1 cellular context compared by ENCODE assay signal in the genomic region with DNA sequence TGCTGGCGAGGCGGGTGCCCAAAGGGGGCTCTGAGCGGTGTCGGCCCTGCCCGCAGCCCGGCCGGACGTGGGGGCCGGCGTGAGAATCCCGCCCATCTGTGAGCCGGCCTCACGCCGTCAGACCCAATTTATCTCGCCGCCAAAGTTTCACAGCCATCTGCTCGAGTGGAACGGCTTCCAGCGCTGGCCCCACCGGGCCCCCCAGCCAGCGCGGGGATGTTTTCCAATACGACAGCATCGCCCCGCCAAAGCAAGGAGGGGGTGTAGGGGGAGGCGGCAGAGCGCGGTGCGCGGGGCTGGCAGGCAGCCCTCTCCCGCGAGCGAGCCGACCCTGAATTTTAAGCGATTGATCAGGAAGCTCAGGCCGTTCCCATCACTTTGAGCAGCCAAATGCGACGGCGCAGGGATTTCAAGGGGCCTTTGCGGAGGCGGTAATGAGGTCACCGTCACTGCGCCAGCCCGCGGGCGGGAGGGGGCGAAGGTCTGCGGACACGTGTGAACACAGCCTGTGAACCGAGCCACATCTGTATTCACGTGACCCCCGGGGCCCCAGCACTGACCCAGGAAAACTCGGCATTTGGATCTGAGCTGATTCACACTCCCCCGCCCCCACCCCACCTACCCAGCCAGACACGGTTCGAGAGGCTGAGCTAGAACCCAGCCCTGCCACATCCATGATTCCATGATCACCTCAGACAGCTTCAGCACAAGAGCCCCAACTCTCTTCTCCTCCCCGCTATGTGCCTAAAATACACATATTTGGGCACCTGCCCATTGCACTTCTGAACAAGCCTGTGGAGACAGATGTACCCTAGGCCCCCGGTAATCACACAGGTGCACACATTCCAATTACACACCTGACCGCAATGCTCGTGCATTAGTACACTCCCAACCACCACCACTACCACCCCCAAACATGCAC.
TF ChIP-seq lines count a peak whose summit lies in the region.

No MANE protein-coding gene starts in this region.

TF ChIP-seq in HepG2, 621 proteins besides CTCF, POLR2A, EP300 and RAD21 (continued from another document and continues in another):
- TF ChIP-seq, protein P1, sequence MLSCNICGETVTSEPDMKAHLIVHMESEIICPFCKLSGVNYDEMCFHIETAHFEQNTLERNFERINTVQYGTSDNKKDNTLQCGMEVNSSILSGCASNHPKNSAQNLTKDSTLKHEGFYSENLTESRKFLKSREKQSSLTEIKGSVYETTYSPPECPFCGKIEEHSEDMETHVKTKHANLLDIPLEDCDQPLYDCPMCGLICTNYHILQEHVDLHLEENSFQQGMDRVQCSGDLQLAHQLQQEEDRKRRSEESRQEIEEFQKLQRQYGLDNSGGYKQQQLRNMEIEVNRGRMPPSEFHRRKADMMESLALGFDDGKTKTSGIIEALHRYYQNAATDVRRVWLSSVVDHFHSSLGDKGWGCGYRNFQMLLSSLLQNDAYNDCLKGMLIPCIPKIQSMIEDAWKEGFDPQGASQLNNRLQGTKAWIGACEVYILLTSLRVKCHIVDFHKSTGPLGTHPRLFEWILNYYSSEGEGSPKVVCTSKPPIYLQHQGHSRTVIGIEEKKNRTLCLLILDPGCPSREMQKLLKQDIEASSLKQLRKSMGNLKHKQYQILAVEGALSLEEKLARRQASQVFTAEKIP (CRISPR knock-in tag; IDR thresholded peaks at IDR 0.05; ENCODE audit: borderline replicate concordance): no peak
- TF ChIP-seq CBX2 (IDR thresholded peaks at IDR 0.05; ENCODE audit: low read depth, low read length) (no peak), CBX2 (CRISPR knock-in tag; IDR thresholded peaks at IDR 0.05; ENCODE audit: low read depth) (no peak), ZNF724P (CRISPR knock-in tag; IDR thresholded peaks at IDR 0.05; ENCODE audit: borderline replicate concordance) (no peak), RELA (CRISPR knock-in tag; IDR thresholded peaks at IDR 0.05) (no peak), HMG20A (CRISPR knock-in tag; IDR thresholded peaks at IDR 0.05; ENCODE audit: borderline replicate concordance) (no peak), ZNF678 (CRISPR knock-in tag; IDR thresholded peaks at IDR 0.05) (no peak), PRMT3 (CRISPR knock-in tag; IDR thresholded peaks at IDR 0.05; ENCODE audit: borderline replicate concordance, low read depth) (0 out of 2 replicates have a peak, but pooled peaks have one; percentile 59), TCF7 (IDR thresholded peaks at IDR 0.05; ENCODE audit: low read depth) (no peak; the same call in 1 of the 2 replicates), ZNF790 (CRISPR knock-in tag; IDR thresholded peaks at IDR 0.05; ENCODE audit: borderline replicate concordance) (0 out of 2 replicates have a peak, but pooled peaks have one; percentile 26), ZNF350 (CRISPR knock-in tag; IDR thresholded peaks at IDR 0.05; ENCODE audit: borderline replicate concordance, low read depth) (no peak), ETV5 (CRISPR knock-in tag; IDR thresholded peaks at IDR 0.05; ENCODE audit: borderline replicate concordance) (no peak; the same call in 1 of the 2 replicates), SRY (CRISPR knock-in tag; IDR thresholded peaks at IDR 0.05) (no peak), MXI1 (IDR thresholded peaks at IDR 0.05; ENCODE audit: borderline replicate concordance, low read depth, low read length) (0 out of 3 replicates have a peak, but pooled peaks have one; percentile 22), KAT8 (CRISPR knock-in tag; IDR thresholded peaks at IDR 0.05) (no peak), ZNF296 (CRISPR knock-in tag; conservative IDR thresholded peaks at IDR 0.05) (no peak), MAFF (IDR thresholded peaks at IDR 0.05; ENCODE audit: low read depth, low read length) (no peak), YEATS4 (CRISPR knock-in tag; IDR thresholded peaks at IDR 0.05; ENCODE audit: borderline replicate concordance) (peak; percentile 54), SRSF9 (IDR thresholded peaks at IDR 0.05; ENCODE audit: borderline replicate concordance, insufficient read depth, low read depth, low read length, poor library complexity, severe bottlenecking) (no peak), RXRB (CRISPR knock-in tag; IDR thresholded peaks at IDR 0.05; ENCODE audit: borderline replicate concordance) (no peak), HNRNPL (IDR thresholded peaks at IDR 0.05; ENCODE audit: low read depth, low read length) (no peak), TGIF2 (CRISPR knock-in tag; IDR thresholded peaks at IDR 0.05) (no peak), ZFP36 (IDR thresholded peaks at IDR 0.05; ENCODE audit: borderline replicate concordance, low read depth, low read length, partially characterized antibody) (no peak), ZNF747 (CRISPR knock-in tag; IDR thresholded peaks at IDR 0.05; ENCODE audit: borderline replicate concordance) (no peak), ZFP62 (CRISPR knock-in tag; IDR thresholded peaks at IDR 0.05) (no peak), RFXANK (CRISPR knock-in tag; IDR thresholded peaks at IDR 0.05) (no peak), ZBTB7B (CRISPR knock-in tag; IDR thresholded peaks at IDR 0.05) (no peak; the same call in none of the 2 replicates), ZNF30 (CRISPR knock-in tag; IDR thresholded peaks at IDR 0.05) (no peak)
- TF ChIP-seq, protein P2, sequence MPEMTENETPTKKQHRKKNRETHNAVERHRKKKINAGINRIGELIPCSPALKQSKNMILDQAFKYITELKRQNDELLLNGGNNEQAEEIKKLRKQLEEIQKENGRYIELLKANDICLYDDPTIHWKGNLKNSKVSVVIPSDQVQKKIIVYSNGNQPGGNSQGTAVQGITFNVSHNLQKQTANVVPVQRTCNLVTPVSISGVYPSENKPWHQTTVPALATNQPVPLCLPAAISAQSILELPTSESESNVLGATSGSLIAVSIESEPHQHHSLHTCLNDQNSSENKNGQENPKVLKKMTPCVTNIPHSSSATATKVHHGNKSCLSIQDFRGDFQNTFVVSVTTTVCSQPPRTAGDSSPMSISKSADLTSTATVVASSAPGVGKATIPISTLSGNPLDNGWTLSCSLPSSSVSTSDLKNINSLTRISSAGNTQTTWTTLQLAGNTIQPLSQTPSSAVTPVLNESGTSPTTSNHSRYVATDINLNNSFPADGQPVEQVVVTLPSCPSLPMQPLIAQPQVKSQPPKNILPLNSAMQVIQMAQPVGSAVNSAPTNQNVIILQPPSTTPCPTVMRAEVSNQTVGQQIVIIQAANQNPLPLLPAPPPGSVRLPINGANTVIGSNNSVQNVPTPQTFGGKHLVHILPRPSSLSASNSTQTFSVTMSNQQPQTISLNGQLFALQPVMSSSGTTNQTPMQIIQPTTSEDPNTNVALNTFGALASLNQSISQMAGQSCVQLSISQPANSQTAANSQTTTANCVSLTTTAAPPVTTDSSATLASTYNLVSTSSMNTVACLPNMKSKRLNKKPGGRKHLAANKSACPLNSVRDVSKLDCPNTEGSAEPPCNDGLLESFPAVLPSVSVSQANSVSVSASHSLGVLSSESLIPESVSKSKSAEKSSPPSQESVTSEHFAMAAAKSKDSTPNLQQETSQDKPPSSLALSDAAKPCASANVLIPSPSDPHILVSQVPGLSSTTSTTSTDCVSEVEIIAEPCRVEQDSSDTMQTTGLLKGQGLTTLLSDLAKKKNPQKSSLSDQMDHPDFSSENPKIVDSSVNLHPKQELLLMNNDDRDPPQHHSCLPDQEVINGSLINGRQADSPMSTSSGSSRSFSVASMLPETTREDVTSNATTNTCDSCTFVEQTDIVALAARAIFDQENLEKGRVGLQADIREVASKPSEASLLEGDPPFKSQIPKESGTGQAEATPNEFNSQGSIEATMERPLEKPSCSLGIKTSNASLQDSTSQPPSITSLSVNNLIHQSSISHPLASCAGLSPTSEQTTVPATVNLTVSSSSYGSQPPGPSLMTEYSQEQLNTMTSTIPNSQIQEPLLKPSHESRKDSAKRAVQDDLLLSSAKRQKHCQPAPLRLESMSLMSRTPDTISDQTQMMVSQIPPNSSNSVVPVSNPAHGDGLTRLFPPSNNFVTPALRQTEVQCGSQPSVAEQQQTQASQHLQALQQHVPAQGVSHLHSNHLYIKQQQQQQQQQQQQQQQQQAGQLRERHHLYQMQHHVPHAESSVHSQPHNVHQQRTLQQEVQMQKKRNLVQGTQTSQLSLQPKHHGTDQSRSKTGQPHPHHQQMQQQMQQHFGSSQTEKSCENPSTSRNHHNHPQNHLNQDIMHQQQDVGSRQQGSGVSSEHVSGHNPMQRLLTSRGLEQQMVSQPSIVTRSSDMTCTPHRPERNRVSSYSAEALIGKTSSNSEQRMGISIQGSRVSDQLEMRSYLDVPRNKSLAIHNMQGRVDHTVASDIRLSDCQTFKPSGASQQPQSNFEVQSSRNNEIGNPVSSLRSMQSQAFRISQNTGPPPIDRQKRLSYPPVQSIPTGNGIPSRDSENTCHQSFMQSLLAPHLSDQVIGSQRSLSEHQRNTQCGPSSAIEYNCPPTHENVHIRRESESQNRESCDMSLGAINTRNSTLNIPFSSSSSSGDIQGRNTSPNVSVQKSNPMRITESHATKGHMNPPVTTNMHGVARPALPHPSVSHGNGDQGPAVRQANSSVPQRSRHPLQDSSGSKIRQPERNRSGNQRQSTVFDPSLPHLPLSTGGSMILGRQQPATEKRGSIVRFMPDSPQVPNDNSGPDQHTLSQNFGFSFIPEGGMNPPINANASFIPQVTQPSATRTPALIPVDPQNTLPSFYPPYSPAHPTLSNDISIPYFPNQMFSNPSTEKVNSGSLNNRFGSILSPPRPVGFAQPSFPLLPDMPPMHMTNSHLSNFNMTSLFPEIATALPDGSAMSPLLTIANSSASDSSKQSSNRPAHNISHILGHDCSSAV (CRISPR knock-in tag; IDR thresholded peaks at IDR 0.05; ENCODE audit: borderline replicate concordance): no peak
- TF ChIP-seq, protein P3, sequence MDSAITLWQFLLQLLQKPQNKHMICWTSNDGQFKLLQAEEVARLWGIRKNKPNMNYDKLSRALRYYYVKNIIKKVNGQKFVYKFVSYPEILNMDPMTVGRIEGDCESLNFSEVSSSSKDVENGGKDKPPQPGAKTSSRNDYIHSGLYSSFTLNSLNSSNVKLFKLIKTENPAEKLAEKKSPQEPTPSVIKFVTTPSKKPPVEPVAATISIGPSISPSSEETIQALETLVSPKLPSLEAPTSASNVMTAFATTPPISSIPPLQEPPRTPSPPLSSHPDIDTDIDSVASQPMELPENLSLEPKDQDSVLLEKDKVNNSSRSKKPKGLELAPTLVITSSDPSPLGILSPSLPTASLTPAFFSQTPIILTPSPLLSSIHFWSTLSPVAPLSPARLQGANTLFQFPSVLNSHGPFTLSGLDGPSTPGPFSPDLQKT (CRISPR knock-in tag; IDR thresholded peaks at IDR 0.05; ENCODE audit: borderline replicate concordance): no peak
- TF ChIP-seq, protein P4, sequence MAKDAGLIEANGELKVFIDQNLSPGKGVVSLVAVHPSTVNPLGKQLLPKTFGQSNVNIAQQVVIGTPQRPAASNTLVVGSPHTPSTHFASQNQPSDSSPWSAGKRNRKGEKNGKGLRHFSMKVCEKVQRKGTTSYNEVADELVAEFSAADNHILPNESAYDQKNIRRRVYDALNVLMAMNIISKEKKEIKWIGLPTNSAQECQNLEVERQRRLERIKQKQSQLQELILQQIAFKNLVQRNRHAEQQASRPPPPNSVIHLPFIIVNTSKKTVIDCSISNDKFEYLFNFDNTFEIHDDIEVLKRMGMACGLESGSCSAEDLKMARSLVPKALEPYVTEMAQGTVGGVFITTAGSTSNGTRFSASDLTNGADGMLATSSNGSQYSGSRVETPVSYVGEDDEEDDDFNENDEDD (CRISPR knock-in tag; IDR thresholded peaks at IDR 0.05; ENCODE audit: borderline replicate concordance): peak; percentile 49; the same call in 1 of the 2 replicates
- TF ChIP-seq, protein P5, sequence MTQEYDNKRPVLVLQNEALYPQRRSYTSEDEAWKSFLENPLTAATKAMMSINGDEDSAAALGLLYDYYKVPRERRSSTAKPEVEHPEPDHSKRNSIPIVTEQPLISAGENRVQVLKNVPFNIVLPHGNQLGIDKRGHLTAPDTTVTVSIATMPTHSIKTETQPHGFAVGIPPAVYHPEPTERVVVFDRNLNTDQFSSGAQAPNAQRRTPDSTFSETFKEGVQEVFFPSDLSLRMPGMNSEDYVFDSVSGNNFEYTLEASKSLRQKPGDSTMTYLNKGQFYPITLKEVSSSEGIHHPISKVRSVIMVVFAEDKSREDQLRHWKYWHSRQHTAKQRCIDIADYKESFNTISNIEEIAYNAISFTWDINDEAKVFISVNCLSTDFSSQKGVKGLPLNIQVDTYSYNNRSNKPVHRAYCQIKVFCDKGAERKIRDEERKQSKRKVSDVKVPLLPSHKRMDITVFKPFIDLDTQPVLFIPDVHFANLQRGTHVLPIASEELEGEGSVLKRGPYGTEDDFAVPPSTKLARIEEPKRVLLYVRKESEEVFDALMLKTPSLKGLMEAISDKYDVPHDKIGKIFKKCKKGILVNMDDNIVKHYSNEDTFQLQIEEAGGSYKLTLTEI (CRISPR knock-in tag; conservative IDR thresholded peaks at IDR 0.05): no peak
- TF ChIP-seq, protein P6, sequence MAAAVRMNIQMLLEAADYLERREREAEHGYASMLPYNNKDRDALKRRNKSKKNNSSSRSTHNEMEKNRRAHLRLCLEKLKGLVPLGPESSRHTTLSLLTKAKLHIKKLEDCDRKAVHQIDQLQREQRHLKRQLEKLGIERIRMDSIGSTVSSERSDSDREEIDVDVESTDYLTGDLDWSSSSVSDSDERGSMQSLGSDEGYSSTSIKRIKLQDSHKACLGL (CRISPR knock-in tag; IDR thresholded peaks at IDR 0.05): peak; percentile 73; the same call in 1 of the 2 replicates
- TF ChIP-seq, protein P7, sequence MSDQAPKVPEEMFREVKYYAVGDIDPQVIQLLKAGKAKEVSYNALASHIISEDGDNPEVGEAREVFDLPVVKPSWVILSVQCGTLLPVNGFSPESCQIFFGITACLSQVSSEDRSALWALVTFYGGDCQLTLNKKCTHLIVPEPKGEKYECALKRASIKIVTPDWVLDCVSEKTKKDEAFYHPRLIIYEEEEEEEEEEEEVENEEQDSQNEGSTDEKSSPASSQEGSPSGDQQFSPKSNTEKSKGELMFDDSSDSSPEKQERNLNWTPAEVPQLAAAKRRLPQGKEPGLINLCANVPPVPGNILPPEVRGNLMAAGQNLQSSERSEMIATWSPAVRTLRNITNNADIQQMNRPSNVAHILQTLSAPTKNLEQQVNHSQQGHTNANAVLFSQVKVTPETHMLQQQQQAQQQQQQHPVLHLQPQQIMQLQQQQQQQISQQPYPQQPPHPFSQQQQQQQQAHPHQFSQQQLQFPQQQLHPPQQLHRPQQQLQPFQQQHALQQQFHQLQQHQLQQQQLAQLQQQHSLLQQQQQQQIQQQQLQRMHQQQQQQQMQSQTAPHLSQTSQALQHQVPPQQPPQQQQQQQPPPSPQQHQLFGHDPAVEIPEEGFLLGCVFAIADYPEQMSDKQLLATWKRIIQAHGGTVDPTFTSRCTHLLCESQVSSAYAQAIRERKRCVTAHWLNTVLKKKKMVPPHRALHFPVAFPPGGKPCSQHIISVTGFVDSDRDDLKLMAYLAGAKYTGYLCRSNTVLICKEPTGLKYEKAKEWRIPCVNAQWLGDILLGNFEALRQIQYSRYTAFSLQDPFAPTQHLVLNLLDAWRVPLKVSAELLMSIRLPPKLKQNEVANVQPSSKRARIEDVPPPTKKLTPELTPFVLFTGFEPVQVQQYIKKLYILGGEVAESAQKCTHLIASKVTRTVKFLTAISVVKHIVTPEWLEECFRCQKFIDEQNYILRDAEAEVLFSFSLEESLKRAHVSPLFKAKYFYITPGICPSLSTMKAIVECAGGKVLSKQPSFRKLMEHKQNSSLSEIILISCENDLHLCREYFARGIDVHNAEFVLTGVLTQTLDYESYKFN (CRISPR knock-in tag; conservative IDR thresholded peaks at IDR 0.05): peak; percentile 63
- TF ChIP-seq, protein P8, sequence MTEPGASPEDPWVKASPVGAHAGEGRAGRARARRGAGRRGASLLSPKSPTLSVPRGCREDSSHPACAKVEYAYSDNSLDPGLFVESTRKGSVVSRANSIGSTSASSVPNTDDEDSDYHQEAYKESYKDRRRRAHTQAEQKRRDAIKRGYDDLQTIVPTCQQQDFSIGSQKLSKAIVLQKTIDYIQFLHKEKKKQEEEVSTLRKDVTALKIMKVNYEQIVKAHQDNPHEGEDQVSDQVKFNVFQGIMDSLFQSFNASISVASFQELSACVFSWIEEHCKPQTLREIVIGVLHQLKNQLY (CRISPR knock-in tag; IDR thresholded peaks at IDR 0.05): no peak
- TF ChIP-seq, protein P9, sequence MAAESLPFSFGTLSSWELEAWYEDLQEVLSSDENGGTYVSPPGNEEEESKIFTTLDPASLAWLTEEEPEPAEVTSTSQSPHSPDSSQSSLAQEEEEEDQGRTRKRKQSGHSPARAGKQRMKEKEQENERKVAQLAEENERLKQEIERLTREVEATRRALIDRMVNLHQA (CRISPR knock-in tag; IDR thresholded peaks at IDR 0.05): no peak
